Comparison of ENCODE assay signal across 19 cellular contexts in the genomic region with DNA sequence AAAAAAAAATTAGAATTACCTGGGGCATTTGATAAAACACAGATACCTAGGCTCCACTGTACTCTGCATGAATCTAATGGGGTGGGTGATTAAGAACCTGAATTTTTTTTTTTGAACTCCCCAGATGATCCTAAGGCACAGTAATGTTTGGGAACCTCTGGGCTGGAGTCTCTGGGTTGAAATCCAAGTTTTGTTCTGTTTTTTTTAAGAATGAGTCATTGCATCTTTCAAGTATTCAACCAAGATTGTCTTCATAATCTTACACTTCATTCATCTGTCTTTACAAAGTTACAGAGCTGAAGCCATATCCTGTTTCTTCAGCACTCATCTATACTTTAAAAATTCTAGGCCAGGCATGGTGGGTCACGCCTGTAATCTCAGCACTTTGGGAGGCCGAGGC. TPM values are rescaled to one million over a fixed set of nuclear protein-coding genes. Genes with fewer than 3 reads are reported as not detected.
DNase-seq lines count a peak whose midpoint lies in the region; ATAC-seq lines count a peak whose summit lies in the region.
"Had no signal": no experiment of that assay in that cellular context is flagged by ENCODE, and none has a peak within 500 bp of the region (broad histone marks: within the 10 kb centered on the region; RNA-seq: fewer than 3 reads in every experiment).

No MANE protein-coding gene starts in this region.

- H3K4me2 ChIP-seq in GM23248 (ENCODE audit: unreplicated experiment), result no peak overlapping the region

- H3K27ac ChIP-seq in GM23248, result no peak overlapping the region
- H3K27ac ChIP-seq: parathyroid adenoma had no signal

- no peak for ATAC-seq in HG02642 (IDR thresholded peaks at IDR 0.05; ENCODE audit: poor library complexity, unreplicated experiment)
- ATAC-seq: mucosa of descending colon; stimulated activated naive CD8-positive, alpha-beta T cell treated with anti-CD3 and anti-CD28 coated beads, Interleukin-15, Interleukin-2, amounts not matched to agents 100 U/mL and 50 U/mL, for 24 hours had no signal

- peaks cover 17% of the 10 kb centered on the region for H3F3A ChIP-seq in GM23248 (ENCODE audit: insufficient read depth)

- H3K27ac Mint-ChIP-seq in T-helper 2 cell treated with Interferon-gamma antibody and Interleukin-4, amounts not matched to agents 5 μg/mL and 100 μg/mL, for 36 hours, result peak overlapping the region; percentile 41

- no peaks in the 10 kb centered on the region for H3K9me3 ChIP-seq in GM23248 (ENCODE audit: low read depth)
- H3K9me3 ChIP-seq: mucosa of descending colon had no signal

- 91 to 93% methylated on average over 2 of the region's 2 CpGs for WGBS in GM23248 (ENCODE audit: low coverage in 1 of 2, low lambda C conversion rate in 2 of 2, missing lambda C conversion rate in 2 of 2), 2 experiments

- H3K9me3 Mint-ChIP-seq in T-helper 2 cell treated with Interferon-gamma antibody and Interleukin-4, amounts not matched to agents 5 μg/mL and 100 μg/mL, for 36 hours, result peaks cover 9% of the 10 kb centered on the region

- H3K9me2 ChIP-seq in GM23248 (ENCODE audit: insufficient read depth), result no peaks in the 10 kb centered on the region

- H2AFZ ChIP-seq in GM23248, result no peak overlapping the region
- H2AFZ ChIP-seq: parathyroid adenoma had no signal

- no peaks in the 10 kb centered on the region for H3K36me3 ChIP-seq in GM23248 (ENCODE audit: low read depth)

- H3K4me1 Mint-ChIP-seq in T-helper 2 cell treated with Interferon-gamma antibody and Interleukin-4, amounts not matched to agents 5 μg/mL and 100 μg/mL, for 36 hours (ENCODE audit: low read depth), result peaks cover 24% of the 10 kb centered on the region

- H3K27me3 Mint-ChIP-seq in T-helper 2 cell treated with Interferon-gamma antibody and Interleukin-4, amounts not matched to agents 5 μg/mL and 100 μg/mL, for 36 hours (ENCODE audit: low read depth), result no peaks in the 10 kb centered on the region

- peaks cover 10% of the 10 kb centered on the region for H3K36me3 Mint-ChIP-seq in T-helper 2 cell treated with Interferon-gamma antibody and Interleukin-4, amounts not matched to agents 5 μg/mL and 100 μg/mL, for 36 hours (ENCODE audit: low read depth)

- no peak overlapping the region for H3K4me3 ChIP-seq in GM23248
- H3K4me3 ChIP-seq: mucosa of descending colon had no signal

- no peak overlapping the region for H3K4me3 Mint-ChIP-seq in T-helper 2 cell treated with Interferon-gamma antibody and Interleukin-4, amounts not matched to agents 5 μg/mL and 100 μg/mL, for 36 hours

- no peak for DNase-seq in T-helper 2 cell treated with Interferon-gamma antibody and Interleukin-4, amounts not matched to agents 5 μg/mL and 100 μg/mL, for 36 hours (ENCODE audit: low spot score)
- DNase-seq in T-helper 2 cell, result no peak
- peak; percentile 77 for DNase-seq in GM23248
- peak; percentile 56 for DNase-seq in astrocyte of the hippocampus (ENCODE audit: low read depth, low spot score)
- DNase-seq in iris pigment epithelial cell (ENCODE audit: low read depth), result peak; percentile 51
- DNase-seq in iPS-NIHi11 (ENCODE audit: low spot score), result no peak
- no peak for DNase-seq in UCSD-AML1 (lab: John Stamatoyannopoulos, UW; ENCODE audit: unreplicated experiment)
- DNase-seq: 8988T; activated CD8-positive, alpha-beta memory T cell treated with anti-CD3 and anti-CD28 coated beads, Interleukin-2, amount 50 U/mL, for 48 hours; anterior cingulate cortex; DMS 273 treated with DMSO at 0.1 percent for 48 hours; effector CD8-positive, alpha-beta T cell; mucosa of descending colon; NCI-H1436; NCI-H524; small intestine; stimulated activated naive CD8-positive, alpha-beta T cell treated with anti-CD3 and anti-CD28 coated beads, Interleukin-15, Interleukin-2, amounts not matched to agents 100 U/mL and 50 U/mL, for 24 hours had no signal

- no peaks in the 10 kb centered on the region for H4K20me1 ChIP-seq in GM23248 (ENCODE audit: insufficient read depth)

- H3K9ac ChIP-seq in GM23248, result no peak overlapping the region
- H3K9ac ChIP-seq: parathyroid adenoma had no signal

- in situ Hi-C loops in GM23248 (cut with MboI), result no loop called here

- peaks cover 21% of the 10 kb centered on the region for H3K4me1 ChIP-seq in GM23248 (ENCODE audit: insufficient read depth)

- H3K27me3 ChIP-seq in GM23248 (replicated peaks; ENCODE audit: insufficient read depth), result no peaks in the 10 kb centered on the region

- no peaks in the 10 kb centered on the region for H3K79me2 ChIP-seq in GM23248 (ENCODE audit: insufficient read depth)

RNA-seq across cellular contexts. Expression of gene PIGL, which starts 52.6 kb away (rescaled TPM):
- 10.9 and 12.6 TPM in 2 replicates for total RNA-seq in GM23248 (2014; rRNA removed; shearing (Covaris generic))
- 13.3 and 15.4 TPM in 2 replicates for polyA plus RNA-seq in GM23248 (2016; fragmentation: Nextera tagmentation; extraction: Ambion mirVana)

RNA-seq across cellular contexts. Expression of gene NCOR1, which starts 54.3 kb away (rescaled TPM):
- total RNA-seq in GM23248 (2014; rRNA removed; shearing (Covaris generic)), result 50.6 and 78.9 TPM in 2 replicates
- polyA plus RNA-seq in GM23248 (2016; fragmentation: Nextera tagmentation; extraction: Ambion mirVana), result 84.9 and 95.7 TPM in 2 replicates

Comparison
In these comparisons a context has a peak if more than half of its experiments do, and no peak if none do; other contexts are left out.
1. DNase-seq: peak in GM23248 (single experiment), astrocyte of the hippocampus (single experiment) and iris pigment epithelial cell (single experiment); none in T-helper 2 cell treated with Interferon-gamma antibody and Interleukin-4, amounts not matched to agents 5 μg/mL and 100 μg/mL, for 36 hours (single experiment), T-helper 2 cell (0 of 5), iPS-NIHi11 (single experiment) and UCSD-AML1 (single experiment).